In genomic region chr5:112390327-112390726, GRCh38 we compare ENCODE assay signal across 1 cellular context.
TF ChIP-seq lines count a peak whose summit lies in the region.

No MANE protein-coding gene starts in this region.

TF ChIP-seq in HEK293, 187 proteins besides CTCF, POLR2A, EP300 and RAD21 (continued from another document):
- TF ChIP-seq ZBTB6 (tag by site-specific recombination; IDR thresholded peaks at IDR 0.05), result no peak
- peak; percentile 35; the same call in 1 of the 2 replicates for TF ChIP-seq ZBTB17 (tag by site-specific recombination; IDR thresholded peaks at IDR 0.05)
- TF ChIP-seq KLF9 (tag by site-specific recombination; IDR thresholded peaks at IDR 0.05; ENCODE audit: low read depth), result peak; percentile 52; the same call in 1 of the 2 replicates
- TF ChIP-seq YY1 (tag by site-specific recombination; IDR thresholded peaks at IDR 0.05), result no peak
- no peak for TF ChIP-seq ZNF660 (tag by site-specific recombination; IDR thresholded peaks at IDR 0.05)
- no peak for TF ChIP-seq ZNF248 (tag by site-specific recombination; IDR thresholded peaks at IDR 0.05)
- TF ChIP-seq ZNF114 (tag by site-specific recombination; IDR thresholded peaks at IDR 0.05), result no peak
- no peak for TF ChIP-seq ZNF596 (tag by site-specific recombination; IDR thresholded peaks at IDR 0.05)
- TF ChIP-seq PRDM1 (tag by site-specific recombination; IDR thresholded peaks at IDR 0.05), result no peak
- TF ChIP-seq, protein P1, sequence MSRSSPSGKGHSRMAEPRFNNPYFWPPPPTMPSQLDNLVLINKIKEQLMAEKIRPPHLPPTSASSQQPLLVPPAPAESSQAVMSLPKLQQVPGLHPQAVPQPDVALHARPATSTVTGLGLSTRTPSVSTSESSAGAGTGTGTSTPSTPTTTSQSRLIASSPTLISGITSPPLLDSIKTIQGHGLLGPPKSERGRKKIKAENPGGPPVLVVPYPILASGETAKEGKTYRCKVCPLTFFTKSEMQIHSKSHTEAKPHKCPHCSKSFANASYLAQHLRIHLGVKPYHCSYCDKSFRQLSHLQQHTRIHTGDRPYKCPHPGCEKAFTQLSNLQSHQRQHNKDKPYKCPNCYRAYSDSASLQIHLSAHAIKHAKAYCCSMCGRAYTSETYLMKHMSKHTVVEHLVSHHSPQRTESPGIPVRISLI (tag by site-specific recombination; IDR thresholded peaks at IDR 0.05), result no peak
- TF ChIP-seq ZNF843 (tag by site-specific recombination; IDR thresholded peaks at IDR 0.05), result no peak
- TF ChIP-seq GLI4 (tag by site-specific recombination; IDR thresholded peaks at IDR 0.05), result no peak
- TF ChIP-seq, protein P2, sequence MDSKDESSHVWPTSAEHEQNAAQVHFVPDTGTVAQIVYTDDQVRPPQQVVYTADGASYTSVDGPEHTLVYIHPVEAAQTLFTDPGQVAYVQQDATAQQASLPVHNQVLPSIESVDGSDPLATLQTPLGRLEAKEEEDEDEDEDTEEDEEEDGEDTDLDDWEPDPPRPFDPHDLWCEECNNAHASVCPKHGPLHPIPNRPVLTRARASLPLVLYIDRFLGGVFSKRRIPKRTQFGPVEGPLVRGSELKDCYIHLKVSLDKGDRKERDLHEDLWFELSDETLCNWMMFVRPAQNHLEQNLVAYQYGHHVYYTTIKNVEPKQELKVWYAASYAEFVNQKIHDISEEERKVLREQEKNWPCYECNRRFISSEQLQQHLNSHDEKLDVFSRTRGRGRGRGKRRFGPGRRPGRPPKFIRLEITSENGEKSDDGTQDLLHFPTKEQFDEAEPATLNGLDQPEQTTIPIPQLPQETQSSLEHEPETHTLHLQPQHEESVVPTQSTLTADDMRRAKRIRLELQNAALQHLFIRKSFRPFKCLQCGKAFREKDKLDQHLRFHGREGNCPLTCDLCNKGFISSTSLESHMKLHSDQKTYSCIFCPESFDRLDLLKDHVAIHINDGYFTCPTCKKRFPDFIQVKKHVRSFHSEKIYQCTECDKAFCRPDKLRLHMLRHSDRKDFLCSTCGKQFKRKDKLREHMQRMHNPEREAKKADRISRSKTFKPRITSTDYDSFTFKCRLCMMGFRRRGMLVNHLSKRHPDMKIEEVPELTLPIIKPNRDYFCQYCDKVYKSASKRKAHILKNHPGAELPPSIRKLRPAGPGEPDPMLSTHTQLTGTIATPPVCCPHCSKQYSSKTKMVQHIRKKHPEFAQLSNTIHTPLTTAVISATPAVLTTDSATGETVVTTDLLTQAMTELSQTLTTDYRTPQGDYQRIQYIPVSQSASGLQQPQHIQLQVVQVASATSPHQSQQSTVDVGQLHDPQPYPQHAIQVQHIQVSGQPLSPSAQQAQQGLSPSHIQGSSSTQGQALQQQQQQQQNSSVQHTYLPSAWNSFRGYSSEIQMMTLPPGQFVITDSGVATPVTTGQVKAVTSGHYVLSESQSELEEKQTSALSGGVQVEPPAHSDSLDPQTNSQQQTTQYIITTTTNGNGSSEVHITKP (tag by site-specific recombination; IDR thresholded peaks at IDR 0.05), result 0 out of 2 replicates have a peak, but pooled peaks have one; percentile 32
- TF ChIP-seq ZIC2 (tag by site-specific recombination; IDR thresholded peaks at IDR 0.05), result peak; percentile 63
- TF ChIP-seq ZFHX2 (tag by site-specific recombination; conservative IDR thresholded peaks at IDR 0.05), result peak; percentile 47; the same call in 1 of the 2 replicates
- TF ChIP-seq ZNF174 (tag by site-specific recombination; IDR thresholded peaks at IDR 0.05), result no peak
- no peak for TF ChIP-seq ZNF37A (tag by site-specific recombination; IDR thresholded peaks at IDR 0.05)
- TF ChIP-seq PATZ1 (tag by site-specific recombination; IDR thresholded peaks at IDR 0.05), result 0 out of 2 replicates have a peak, but pooled peaks have one; percentile 16
- no peak for TF ChIP-seq ZNF16 (tag by site-specific recombination; IDR thresholded peaks at IDR 0.05; ENCODE audit: low read depth)
- no peak for TF ChIP-seq ZNF792 (tag by site-specific recombination; IDR thresholded peaks at IDR 0.05)
- TF ChIP-seq GLI2 (tag by site-specific recombination; IDR thresholded peaks at IDR 0.05; ENCODE audit: borderline replicate concordance, low read depth), result no peak
- TF ChIP-seq, protein P3, sequence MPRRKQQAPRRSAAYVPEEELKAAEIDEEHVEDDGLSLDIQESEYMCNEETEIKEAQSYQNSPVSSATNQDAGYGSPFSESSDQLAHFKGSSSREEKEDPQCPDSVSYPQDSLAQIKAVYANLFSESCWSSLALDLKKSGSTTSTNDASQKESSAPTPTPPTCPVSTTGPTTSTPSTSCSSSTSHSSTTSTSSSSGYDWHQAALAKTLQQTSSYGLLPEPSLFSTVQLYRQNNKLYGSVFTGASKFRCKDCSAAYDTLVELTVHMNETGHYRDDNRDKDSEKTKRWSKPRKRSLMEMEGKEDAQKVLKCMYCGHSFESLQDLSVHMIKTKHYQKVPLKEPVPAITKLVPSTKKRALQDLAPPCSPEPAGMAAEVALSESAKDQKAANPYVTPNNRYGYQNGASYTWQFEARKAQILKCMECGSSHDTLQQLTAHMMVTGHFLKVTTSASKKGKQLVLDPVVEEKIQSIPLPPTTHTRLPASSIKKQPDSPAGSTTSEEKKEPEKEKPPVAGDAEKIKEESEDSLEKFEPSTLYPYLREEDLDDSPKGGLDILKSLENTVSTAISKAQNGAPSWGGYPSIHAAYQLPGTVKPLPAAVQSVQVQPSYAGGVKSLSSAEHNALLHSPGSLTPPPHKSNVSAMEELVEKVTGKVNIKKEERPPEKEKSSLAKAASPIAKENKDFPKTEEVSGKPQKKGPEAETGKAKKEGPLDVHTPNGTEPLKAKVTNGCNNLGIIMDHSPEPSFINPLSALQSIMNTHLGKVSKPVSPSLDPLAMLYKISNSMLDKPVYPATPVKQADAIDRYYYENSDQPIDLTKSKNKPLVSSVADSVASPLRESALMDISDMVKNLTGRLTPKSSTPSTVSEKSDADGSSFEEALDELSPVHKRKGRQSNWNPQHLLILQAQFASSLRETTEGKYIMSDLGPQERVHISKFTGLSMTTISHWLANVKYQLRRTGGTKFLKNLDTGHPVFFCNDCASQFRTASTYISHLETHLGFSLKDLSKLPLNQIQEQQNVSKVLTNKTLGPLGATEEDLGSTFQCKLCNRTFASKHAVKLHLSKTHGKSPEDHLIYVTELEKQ (tag by site-specific recombination; IDR thresholded peaks at IDR 0.05; ENCODE audit: borderline replicate concordance), result no peak
- TF ChIP-seq ZNF623 (tag by site-specific recombination; IDR thresholded peaks at IDR 0.05), result no peak
